24 cellular contexts compared by ENCODE assay signal in genomic region chr13:55038230-55038629, GRCh38.
A peak's percentile ranks its signal among the peaks of the same experiment; 100 is the strongest.
DNase-seq lines count a peak whose midpoint lies in the region; ATAC-seq, FAIRE-seq and TF ChIP-seq lines count a peak whose summit lies in the region.
"Had no signal": no experiment of that assay in that cellular context is flagged by ENCODE, and none has a peak within 500 bp of the region (broad histone marks: within the 10 kb centered on the region; RNA-seq: fewer than 3 reads in every experiment).

No MANE protein-coding gene starts in this region.

- no peak overlapping the region for H3K56ac ChIP-seq in H1 (replicated peaks; ENCODE audit: insufficient read length, low read depth, low read length)

- H2BK120ac ChIP-seq in H1 (replicated peaks; ENCODE audit: low read depth, low read length) = peak overlapping the region; percentile 98

- TF ChIP-seq RAD21 in H1 (IDR thresholded peaks at IDR 0.05 in 1 of 2, conservative IDR thresholded peaks at IDR 0.05 in 1 of 2; ENCODE audit: low read depth in 2 of 2, low read length in 2 of 2) = no peak

- no peak overlapping the region for H3K4me3 ChIP-seq in HUES48 (ENCODE audit: low read depth, low read length)
- peak overlapping the region in 1 of 4 experiments; percentile 63; a peak in 1 of 8 replicates for H3K4me3 ChIP-seq in H1 (ENCODE audit: extremely low read depth in 1 of 4, insufficient read depth in 2 of 4, low read depth in 3 of 4, low read length in 4 of 4)
- H3K4me3 ChIP-seq: GM12878, MG63, SK-N-MC had no signal

- H3K27me3 ChIP-seq in HUES48 (ENCODE audit: control insufficient read depth, insufficient read depth, low read length) = no peaks in the 10 kb centered on the region
- H3K27me3 ChIP-seq in H1 (replicated peaks in 1 of 4; ENCODE audit: control insufficient read depth in 3 of 4, extremely low read depth in 1 of 4, insufficient read depth in 3 of 4, low read length in 3 of 4) = no peaks in the 10 kb centered on the region
- H3K27me3 ChIP-seq: MG63 had no signal

- no peak for DNase-seq in D721Med (ENCODE audit: insufficient read length, low spot score)
- DNase-seq in NCI-H524 treated with DMSO at 0.1 percent for 48 hours (lab: John Stamatoyannopoulos, UW) = peak; percentile 66
- DNase-seq in H1 (ENCODE audit: low read depth in 1 of 2, low spot score in 2 of 2) = no peak
- DNase-seq in NCI-H1436 treated with DMSO at 0.1 percent for 48 hours (lab: John Stamatoyannopoulos, UW) = no peak
- DNase-seq in stimulated activated CD4-positive, alpha-beta T cell treated with anti-CD3 and anti-CD28 coated beads, Interleukin-4, amount 100 ng/mL, for 24 hours = no peak
- DNase-seq: 8988T, ACHN, DMS79, EL, GDM1, IMR-90, KG1, MG63, NCI-H187, NCI-H2081 treated with DMSO at 0.1 percent for 48 hours, NCI-H526 treated with DMSO at 0.1 percent for 48 hours, SIG-M5 had no signal

- H3K4me1 ChIP-seq in HUES48 (ENCODE audit: control insufficient read depth, insufficient read depth, low read length) = peaks cover 38% of the 10 kb centered on the region
- peaks cover 2 to 10% (median 3%) of the 10 kb centered on the region in 4 experiments; a peak in 6 of 7 replicates for H3K4me1 ChIP-seq in H1 (replicated peaks in 1 of 4; ENCODE audit: control insufficient read depth in 3 of 4, insufficient read depth in 4 of 4, low read length in 3 of 4)

- H3K79me2 ChIP-seq in H1 (ENCODE audit: control insufficient read depth in 1 of 2, insufficient read depth in 2 of 2, low read length in 2 of 2) = peaks cover 0 to 35% of the 10 kb centered on the region in 2 experiments; a peak in 2 of 4 replicates

- H3K18ac ChIP-seq in H1 (ENCODE audit: extremely low read depth, low read length) = no peak overlapping the region

- no peak overlapping the region for H3K23ac ChIP-seq in H1 (ENCODE audit: insufficient read length)

- FAIRE-seq in D721Med (lab: Jason Lieb, UNC) (peak; percentile 86), H1 (lab: Jason Lieb, UNC) (no peak)
- FAIRE-seq: GM12878, H54, HTR-8/SVneo, RCC 7860 had no signal

- POLR2A ChIA-PET in H1 (lab: Charles Lee; ENCODE audit: partially characterized antibody) = no interaction called here

- H2BK12ac ChIP-seq in H1 (ENCODE audit: low read depth, low read length) = no peak overlapping the region

- CTCF ChIA-PET in H1 (lab: Charles Lee; ENCODE audit: partially characterized antibody) = interaction anchor here (1.0 kb wide), 2 partner anchors 9 to 48 kb away, joined by 3 read pairs; no protein-coding TSS in a partner anchor

- H3K79me1 ChIP-seq in H1 (ENCODE audit: low read depth, low read length) = no peaks in the 10 kb centered on the region

- H3K36me3 ChIP-seq in HUES48 (ENCODE audit: control insufficient read depth, insufficient read depth, low read length) (no peaks in the 10 kb centered on the region), H1 (ENCODE audit: control insufficient read depth in 2 of 4, insufficient read depth in 4 of 4, low read length in 3 of 4) (peaks cover 0 to 3% (median 0%) of the 10 kb centered on the region in 4 experiments; a peak in 2 of 8 replicates)
- H3K36me3 ChIP-seq: MG63 had no signal

- no peak overlapping the region for H4K91ac ChIP-seq in H1 (replicated peaks; ENCODE audit: insufficient read length, low read length)

- H4K20me1 ChIP-seq in H1 (replicated peaks in 1 of 2; ENCODE audit: control insufficient read depth in 1 of 2, insufficient read depth in 2 of 2, low read length in 2 of 2) = no peaks in the 10 kb centered on the region

- ATAC-seq in GM19463 (IDR thresholded peaks at IDR 0.05; ENCODE audit: unreplicated experiment) = no peak
- ATAC-seq: GM12878 had no signal

- no peak for TF ChIP-seq POLR2A in H1 (IDR thresholded peaks at IDR 0.05; ENCODE audit: control extremely low read depth in 1 of 2, low read depth in 2 of 2, low read length in 2 of 2)

- H3K4me2 ChIP-seq in H1 (ENCODE audit: insufficient read depth in 1 of 2, low read depth in 2 of 2, low read length in 2 of 2) = peak overlapping the region in 1 of 2 experiments; percentile 55; a peak in 2 of 4 replicates

- H2AK5ac ChIP-seq in H1 (ENCODE audit: low read depth, low read length) = no peak overlapping the region

- H3K4ac ChIP-seq in H1 (replicated peaks; ENCODE audit: insufficient read length, low read depth, low read length) = no peak overlapping the region

- no peaks in the 10 kb centered on the region for H3K23me2 ChIP-seq in H1 (ENCODE audit: low read depth, low read length)

- 0 out of 2 replicates have a peak overlapping the region, but pooled peaks have one; percentile 88 for H2BK5ac ChIP-seq in H1 (ENCODE audit: low read depth, low read length)

- no peak overlapping the region for H2BK15ac ChIP-seq in H1 (ENCODE audit: low read length)

- TF ChIP-seq CTCF in D721Med (IDR thresholded peaks at IDR 0.05; ENCODE audit: insufficient read depth, missing control alignments) = no peak
- TF ChIP-seq CTCF in H1 (IDR thresholded peaks at IDR 0.05; ENCODE audit: control extremely low read depth in 1 of 3, insufficient read depth in 1 of 3, low read depth in 1 of 3, low read length in 3 of 3) = no peak

- no peak for TF ChIP-seq EP300 in H1 (IDR thresholded peaks at IDR 0.05; ENCODE audit: borderline replicate concordance in 1 of 2, low read depth in 2 of 2, low read length in 2 of 2)

- H3K9ac ChIP-seq in HUES48 (ENCODE audit: low read depth, low read length) = no peak overlapping the region
- no peak overlapping the region for H3K9ac ChIP-seq in H1 (replicated peaks in 1 of 4; ENCODE audit: extremely low read depth in 1 of 4, low read depth in 3 of 4, low read length in 3 of 4)

- no peak overlapping the region for H2BK20ac ChIP-seq in H1 (ENCODE audit: low read length)

- H4K5ac ChIP-seq in H1 (ENCODE audit: insufficient read length, low read depth, low read length) = peak overlapping the region; percentile 41

- no peak overlapping the region for H3K14ac ChIP-seq in H1 (ENCODE audit: insufficient read length)

- 0% methylated on average over 1 of the region's 1 CpG; no CpG with 5 or more reads in 1 of the 2 experiments for WGBS in H1 (ENCODE audit: extremely low coverage in 1 of 2, insufficient coverage in 1 of 2, insufficient read length in 1 of 2, insufficient replicate concordance in 2 of 2, low coverage in 1 of 2, low lambda C conversion rate in 2 of 2, missing lambda C conversion rate in 1 of 2), 2 experiments

- H3K9me3 ChIP-seq in HUES48 (ENCODE audit: control insufficient read depth, insufficient read depth, low read length) (no peaks in the 10 kb centered on the region), H1 (ENCODE audit: insufficient read depth in 2 of 2, low read depth in 1 of 2, low read length in 1 of 2) (no peaks in the 10 kb centered on the region)
- H3K9me3 ChIP-seq: MG63 had no signal

- H3K27ac ChIP-seq in HUES48 (ENCODE audit: low read depth, low read length) = peak overlapping the region; percentile 58
- no peak overlapping the region for H3K27ac ChIP-seq in H1 (ENCODE audit: low read depth, low read length)
- H3K27ac ChIP-seq: SK-N-MC had no signal

- no peak overlapping the region for H4K8ac ChIP-seq in H1 (ENCODE audit: extremely low read depth, insufficient read depth, low read length)

- H2AFZ ChIP-seq in H1 (ENCODE audit: low read length) = no peak overlapping the region

TF ChIP-seq in H1, 55 proteins besides CTCF, POLR2A, EP300 and RAD21:
- no peak for TF ChIP-seq EZH2 (IDR thresholded peaks at IDR 0.05; ENCODE audit: low read depth, low read length, severe bottlenecking)
- TF ChIP-seq, protein P1, sequence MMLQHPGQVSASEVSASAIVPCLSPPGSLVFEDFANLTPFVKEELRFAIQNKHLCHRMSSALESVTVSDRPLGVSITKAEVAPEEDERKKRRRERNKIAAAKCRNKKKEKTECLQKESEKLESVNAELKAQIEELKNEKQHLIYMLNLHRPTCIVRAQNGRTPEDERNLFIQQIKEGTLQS (IDR thresholded peaks at IDR 0.05; ENCODE audit: insufficient read depth, low read depth, low read length) = no peak
- no peak for TF ChIP-seq ZNF274 (IDR thresholded peaks at IDR 0.05; ENCODE audit: borderline replicate concordance, extremely low read depth, low read length)
- TF ChIP-seq SIRT6 (IDR thresholded peaks at IDR 0.05; ENCODE audit: low read length) = no peak
- TF ChIP-seq SRF (IDR thresholded peaks at IDR 0.05; ENCODE audit: low read depth, low read length) = no peak
- TF ChIP-seq JUN (IDR thresholded peaks at IDR 0.05; ENCODE audit: low read depth, low read length) = no peak
- no peak for TF ChIP-seq GABPA (IDR thresholded peaks at IDR 0.05; ENCODE audit: borderline replicate concordance, insufficient read depth, low read length)
- no peak for TF ChIP-seq HDAC6 (IDR thresholded peaks at IDR 0.05; ENCODE audit: low read depth, low read length)
- TF ChIP-seq PHF8 (conservative IDR thresholded peaks at IDR 0.05; ENCODE audit: low read depth, low read length) = no peak
- no peak for TF ChIP-seq MAX (IDR thresholded peaks at IDR 0.05)
- no peak for TF ChIP-seq KDM4A (IDR thresholded peaks at IDR 0.05; ENCODE audit: low read depth, low read length, severe bottlenecking)
- TF ChIP-seq RXRA (IDR thresholded peaks at IDR 0.05; ENCODE audit: insufficient read depth, low read depth, low read length) = no peak
- no peak for TF ChIP-seq CEBPB (IDR thresholded peaks at IDR 0.05; ENCODE audit: low read depth, low read length)
- TF ChIP-seq CHD1 (IDR thresholded peaks at IDR 0.05; ENCODE audit: low read depth, low read length) = no peak
- no peak for TF ChIP-seq EGR1 (IDR thresholded peaks at IDR 0.05; ENCODE audit: borderline replicate concordance, low read depth, low read length)
- TF ChIP-seq RBBP5 (IDR thresholded peaks at IDR 0.05; ENCODE audit: borderline replicate concordance, low read depth, low read length) = no peak
TF ChIP-seq in H1: peak in this region for 0.
